ENCODE assay signal across 11 cellular contexts in genomic region chr19:35790981-35791813, GRCh38. TPM values are rescaled to one million over a fixed set of nuclear protein-coding genes. Genes with fewer than 3 reads are reported as not detected.
A peak's percentile ranks its signal among the peaks of the same experiment; 100 is the strongest.
DNase-seq lines count a peak whose midpoint lies in the region; TF ChIP-seq lines count a peak whose summit lies in the region.
"Had no signal": no experiment of that assay in that cellular context is flagged by ENCODE, and none has a peak within 500 bp of the region (broad histone marks: within the 10 kb centered on the region; RNA-seq: fewer than 3 reads in every experiment).

No MANE protein-coding gene starts in this region.

- H3K36me3 ChIP-seq in BLaER1: peaks cover 29% of the 10 kb centered on the region
- H3K36me3 ChIP-seq: gastrocnemius medialis had no signal

- H3K9ac ChIP-seq in BLaER1: no peak overlapping the region
- H3K9ac ChIP-seq: KMS-11 had no signal

- no peaks in the 10 kb centered on the region for H3K9me3 ChIP-seq in BLaER1
- H3K9me3 ChIP-seq: gastrocnemius medialis had no signal

- DNase-seq in DMS79 treated with DMSO at 0.1 percent for 48 hours (lab: John Stamatoyannopoulos, UW) (peak; percentile 33), NCI-H2107 treated with DMSO at 0.1 percent for 48 hours (lab: John Stamatoyannopoulos, UW; ENCODE audit: unreplicated experiment) (peak; percentile 24), dermis blood vessel endothelial cell (peak; percentile 7), cortex of kidney (lab: John Stamatoyannopoulos, UW) (no peak), RWPE1 (ENCODE audit: low spot score) (no peak), head of caudate nucleus (no peak)
- no peak for DNase-seq in activated effector memory CD4-positive, alpha-beta T cell treated with anti-CD3 and anti-CD28 coated beads, Interleukin-2, amount 50 U/mL, for 16 hours
- DNase-seq: EL, gastrocnemius medialis had no signal

- no peak overlapping the region for H3K4me3 ChIP-seq in BLaER1
- H3K4me3 ChIP-seq: gastrocnemius medialis had no signal

- CTCF ChIA-PET in RWPE1 (lab: Yijun Ruan, JAX): interaction anchor here (0.6 kb wide), 1 partner anchor 9 kb away, joined by 3 read pairs; no protein-coding TSS in a partner anchor

- peaks cover 9% of the 10 kb centered on the region; the same call in 1 of the 2 replicates for H4K20me1 ChIP-seq in BLaER1

- no peaks in the 10 kb centered on the region for H3K27me3 ChIP-seq in BLaER1

- H3K4me2 ChIP-seq in BLaER1: peak overlapping the region; percentile 76
- H3K4me2 ChIP-seq: KMS-11 had no signal

- H3K27ac ChIP-seq in BLaER1: peak overlapping the region; percentile 35
- H3K27ac ChIP-seq in RWPE1: no peak overlapping the region
- H3K27ac ChIP-seq: gastrocnemius medialis, KMS-11 had no signal

- POLR2A ChIA-PET in RWPE1 (lab: Yijun Ruan, JAX; ENCODE audit: low non-redundant PET): no interaction called here

- TF ChIP-seq CTCF in RWPE1 (conservative IDR thresholded peaks at IDR 0.05; ENCODE audit: low read depth): no peak

- intact Hi-C loops in head of caudate nucleus (cut with DNase I): no loop called here

- H3K4me1 ChIP-seq in BLaER1: peaks cover 45% of the 10 kb centered on the region
- H3K4me1 ChIP-seq: gastrocnemius medialis had no signal

RNA-seq across cellular contexts. Expression of gene ARHGAP33, which starts 15.8 kb away (rescaled TPM):
- 4.7 and 4.8 TPM in 2 replicates for total RNA-seq in dermis blood vessel endothelial cell

RNA-seq across cellular contexts. Expression of gene PRODH2, which starts 21.4 kb away (rescaled TPM):
- total RNA-seq in dermis blood vessel endothelial cell: not detected in 2 replicates

RNA-seq across cellular contexts. Expression of gene PROSER3, which starts 33.2 kb away (rescaled TPM):
- total RNA-seq in dermis blood vessel endothelial cell: 3.3 and 3.7 TPM in 2 replicates

RNA-seq across cellular contexts. Expression of gene HSPB6, which starts 34.4 kb away (rescaled TPM):
- total RNA-seq in dermis blood vessel endothelial cell: 0.17 and 1.2 TPM in 2 replicates

RNA-seq across cellular contexts. Expression of gene LIN37, which starts 42.8 kb away (rescaled TPM):
- 4.7 and 8.2 TPM in 2 replicates for total RNA-seq in dermis blood vessel endothelial cell

Comparison
In these comparisons a context has a peak if more than half of its experiments do, and no peak if none do; other contexts are left out.
1. DNase-seq: peak in DMS79 treated with DMSO at 0.1 percent for 48 hours (single experiment), NCI-H2107 treated with DMSO at 0.1 percent for 48 hours (single experiment) and dermis blood vessel endothelial cell (single experiment); none in cortex of kidney (single experiment), activated effector memory CD4-positive, alpha-beta T cell treated with anti-CD3 and anti-CD28 coated beads, Interleukin-2, amount 50 U/mL, for 16 hours (single experiment), RWPE1 (single experiment) and head of caudate nucleus (0 of 42).